11 cellular contexts compared by ENCODE assay signal in the genomic region with DNA sequence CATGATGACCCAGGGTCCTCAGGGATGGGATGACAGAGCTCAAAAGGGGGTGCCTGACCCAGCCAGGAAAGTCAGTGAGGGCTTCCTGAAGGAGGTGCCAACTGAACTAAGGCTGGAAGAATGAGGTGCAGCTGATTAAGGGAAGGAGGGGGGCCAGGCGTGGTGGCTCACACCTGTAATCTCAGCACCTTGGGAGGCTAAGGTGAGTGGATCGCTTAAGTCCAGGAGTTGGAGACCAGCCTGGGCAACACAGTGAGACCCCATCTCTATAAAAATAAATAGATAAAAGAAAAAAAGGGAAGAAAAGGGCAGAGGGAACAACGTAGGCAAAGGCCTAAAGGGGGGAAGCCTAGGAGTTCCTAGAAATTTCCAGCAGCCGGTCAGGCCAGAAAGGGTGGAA. TPM values are rescaled to one million over a fixed set of nuclear protein-coding genes. Genes with fewer than 3 reads are reported as not detected.
DNase-seq lines count a peak whose midpoint lies in the region; ATAC-seq and TF ChIP-seq lines count a peak whose summit lies in the region.
"Had no signal": no experiment of that assay in that cellular context is flagged by ENCODE, and none has a peak within 500 bp of the region (broad histone marks: within the 10 kb centered on the region; RNA-seq: fewer than 3 reads in every experiment).

No MANE protein-coding gene starts in this region.

- H3K27ac Mint-ChIP-seq in CD14-positive monocyte (peak overlapping the region; percentile 59 to 95 (median 93)), osteocyte (ENCODE audit: unreplicated experiment) (peak overlapping the region; percentile 92)
- no peak overlapping the region for H3K27ac Mint-ChIP-seq in activated CD8-positive, alpha-beta memory T cell treated with anti-CD3 and anti-CD28 coated beads, Interleukin-2, amount 10 ng/mL, durations not matched to agents 7 days and 5 days

- no peak for TF ChIP-seq CTCF in CD14-positive monocyte (IDR thresholded peaks at IDR 0.05)
- no peak for TF ChIP-seq CTCF in PC-3 (conservative IDR thresholded peaks at IDR 0.05; ENCODE audit: low read depth, low read length)
- no peak for TF ChIP-seq CTCF in epithelial cell of esophagus (IDR thresholded peaks at IDR 0.05; ENCODE audit: insufficient read depth, low read depth, low read length, missing control alignments)
- TF ChIP-seq CTCF in osteocyte (IDR thresholded peaks at IDR 0.05), result no peak
- no peak for TF ChIP-seq CTCF in foreskin keratinocyte (conservative IDR thresholded peaks at IDR 0.05)

- BruUV-seq in PC-3 (replicated peaks; lab: Mats Ljungman, UMichigan), result no TSS peak

- H3K9me2 ChIP-seq in PC-3 (replicated peaks; ENCODE audit: low read length), result no peaks in the 10 kb centered on the region

- CTCF ChIA-PET in PC-3 (lab: Charles Lee), result no interaction called here
- CTCF ChIA-PET in activated CD8-positive, alpha-beta memory T cell treated with anti-CD3 and anti-CD28 coated beads, Interleukin-2, amount 10 ng/mL, durations not matched to agents 7 days and 5 days (lab: Charles Lee), result interaction anchor here (1.8 kb wide), 1 partner anchor 11 kb away, joined by 8 read pairs; no protein-coding TSS in a partner anchor

- DNase-seq in CD14-positive monocyte (ENCODE audit: low spot score), result no peak
- no peak for DNase-seq in PC-3
- no peak for DNase-seq in epithelial cell of esophagus (ENCODE audit: low read depth)
- DNase-seq in osteocyte (ENCODE audit: extremely low spot score, unreplicated experiment), result no peak
- DNase-seq in foreskin keratinocyte, result no peak
- no peak for DNase-seq in activated CD8-positive, alpha-beta memory T cell treated with anti-CD3 and anti-CD28 coated beads, Interleukin-2, amount 10 ng/mL, durations not matched to agents 7 days and 5 days
- no peak for DNase-seq in NCI-H526 treated with DMSO at 0.1 percent for 48 hours (lab: John Stamatoyannopoulos, UW)

- H3F3A ChIP-seq in PC-3 (ENCODE audit: low read length, unreplicated experiment), result no peaks in the 10 kb centered on the region

- H2AFZ ChIP-seq in PC-3 (ENCODE audit: low read length), result no peak overlapping the region

- H3K4me1 Mint-ChIP-seq in CD14-positive monocyte (peaks cover 18% of the 10 kb centered on the region), osteocyte (ENCODE audit: unreplicated experiment) (peaks cover 13% of the 10 kb centered on the region)
- H3K4me1 Mint-ChIP-seq in activated CD8-positive, alpha-beta memory T cell treated with anti-CD3 and anti-CD28 coated beads, Interleukin-2, amount 10 ng/mL, durations not matched to agents 7 days and 5 days, result peaks cover 7% of the 10 kb centered on the region

- peak overlapping the region; percentile 52; the same call in 1 of the 2 replicates for H3K9ac ChIP-seq in PC-3 (ENCODE audit: low read length)

- no peaks in the 10 kb centered on the region for H3K27me3 ChIP-seq in PC-3 (ENCODE audit: low read length)
- H3K27me3 ChIP-seq in foreskin keratinocyte, result no peaks in the 10 kb centered on the region

- POLR2A ChIA-PET in PC-3 (lab: Charles Lee; ENCODE audit: unreplicated experiment), result no interaction called here

- intact Hi-C loops in CD14-positive monocyte (cut with micrococcal nuclease) (no loop called here), PC-3 (cut with micrococcal nuclease) (no loop called here)

- ATAC-seq in PC-3, result no peak
- no peak for ATAC-seq in HG02885 (IDR thresholded peaks at IDR 0.05; ENCODE audit: poor library complexity, unreplicated experiment)
- no peak for ATAC-seq in foreskin keratinocyte
- no peak for ATAC-seq in activated CD8-positive, alpha-beta memory T cell treated with anti-CD3 and anti-CD28 coated beads, Interleukin-2, amount 10 ng/mL, durations not matched to agents 7 days and 5 days

- H3K36me3 Mint-ChIP-seq in CD14-positive monocyte, result peaks cover 14 to 27% of the 10 kb centered on the region in 2 donors
- no peaks in the 10 kb centered on the region for H3K36me3 Mint-ChIP-seq in osteocyte (ENCODE audit: unreplicated experiment)
- H3K36me3 Mint-ChIP-seq in activated CD8-positive, alpha-beta memory T cell treated with anti-CD3 and anti-CD28 coated beads, Interleukin-2, amount 10 ng/mL, durations not matched to agents 7 days and 5 days, result no peaks in the 10 kb centered on the region

- H3K27me3 Mint-ChIP-seq in CD14-positive monocyte (ENCODE audit: low read depth in 3 of 3), result peaks cover 0 to 17% (median 4%) of the 10 kb centered on the region in 3 donors
- H3K27me3 Mint-ChIP-seq in osteocyte (ENCODE audit: unreplicated experiment), result no peaks in the 10 kb centered on the region
- no peaks in the 10 kb centered on the region for H3K27me3 Mint-ChIP-seq in activated CD8-positive, alpha-beta memory T cell treated with anti-CD3 and anti-CD28 coated beads, Interleukin-2, amount 10 ng/mL, durations not matched to agents 7 days and 5 days

- H3K4me1 ChIP-seq in PC-3 (ENCODE audit: insufficient read depth, low read length) (peaks cover 29% of the 10 kb centered on the region), foreskin keratinocyte (peaks cover 4% of the 10 kb centered on the region)

- H3K27ac ChIP-seq in PC-3 (ENCODE audit: low read length) (no peak overlapping the region), foreskin keratinocyte (no peak overlapping the region)

- H3K9me3 Mint-ChIP-seq in CD14-positive monocyte (no peaks in the 10 kb centered on the region), osteocyte (ENCODE audit: unreplicated experiment) (no peaks in the 10 kb centered on the region)
- H3K9me3 Mint-ChIP-seq in activated CD8-positive, alpha-beta memory T cell treated with anti-CD3 and anti-CD28 coated beads, Interleukin-2, amount 10 ng/mL, durations not matched to agents 7 days and 5 days (ENCODE audit: low read depth), result no peaks in the 10 kb centered on the region

- peak overlapping the region; percentile 81; the same call in 1 of the 2 replicates for H3K4me2 ChIP-seq in PC-3 (ENCODE audit: low read length)

- H3K9me3 ChIP-seq in PC-3 (ENCODE audit: low read length), result no peaks in the 10 kb centered on the region

- H3K4me3 ChIP-seq in PC-3 (ENCODE audit: low read length) (no peak overlapping the region), epithelial cell of esophagus (ENCODE audit: low read length) (peak overlapping the region; percentile 43)

- H3K4me3 Mint-ChIP-seq in CD14-positive monocyte (peak overlapping the region; percentile 50 to 89), osteocyte (ENCODE audit: unreplicated experiment) (no peak overlapping the region)
- no peak overlapping the region for H3K4me3 Mint-ChIP-seq in activated CD8-positive, alpha-beta memory T cell treated with anti-CD3 and anti-CD28 coated beads, Interleukin-2, amount 10 ng/mL, durations not matched to agents 7 days and 5 days

- H3K36me3 ChIP-seq in PC-3 (ENCODE audit: low read depth, low read length), result no peaks in the 10 kb centered on the region

- H4K20me1 ChIP-seq in PC-3 (ENCODE audit: low read length), result no peaks in the 10 kb centered on the region

- no peaks in the 10 kb centered on the region for H3K79me2 ChIP-seq in PC-3 (ENCODE audit: low read length)

RNA-seq across cellular contexts. Expression of gene LYPD3, which starts 9.1 kb away (rescaled TPM):
- polyA plus RNA-seq in CD14-positive monocyte (under 1 TPM; 0.24 to 0.48 TPM), foreskin keratinocyte (31.8 and 43.1 TPM in 2 replicates)
- total RNA-seq in PC-3 (2014; rRNA removed) (16.4 and 16.8 TPM in 2 replicates), osteocyte (0.27 TPM in 1 of 2 replicates, not detected in the other), foreskin keratinocyte (16.3 and 18.0 TPM in 2 replicates)
- total RNA-seq in activated CD8-positive, alpha-beta memory T cell treated with anti-CD3 and anti-CD28 coated beads, Interleukin-2, amount 10 ng/mL, durations not matched to agents 7 days and 5 days, result under 1 TPM; 0.23 to 0.33 TPM
- total RNA-seq: OCI-LY7 had no signal

RNA-seq across cellular contexts. Expression of gene PHLDB3, which starts 30.1 kb away (rescaled TPM):
- polyA plus RNA-seq in CD14-positive monocyte, result 1 to 10 TPM; 1.4 to 1.7 TPM
- total RNA-seq in PC-3 (2014; rRNA removed), result 29.0 and 36.0 TPM in 2 replicates
- 6.7 and 8.5 TPM in 2 replicates for total RNA-seq in osteocyte
- total RNA-seq in foreskin keratinocyte, result 14.8 and 15.4 TPM in 2 replicates
- 9.8 and 11.2 TPM in 2 replicates for polyA plus RNA-seq in foreskin keratinocyte
- total RNA-seq in activated CD8-positive, alpha-beta memory T cell treated with anti-CD3 and anti-CD28 coated beads, Interleukin-2, amount 10 ng/mL, durations not matched to agents 7 days and 5 days, result 10 to 100 TPM; 11.0 to 11.2 TPM

RNA-seq across cellular contexts. Expression of gene ETHE1, which starts 52.5 kb away (rescaled TPM):
- polyA plus RNA-seq in CD14-positive monocyte (100 to 1,000 TPM; 111 to 135 TPM), foreskin keratinocyte (239 and 287 TPM in 2 replicates)
- total RNA-seq in PC-3 (2014; rRNA removed) (34.2 and 44.9 TPM in 2 replicates), osteocyte (41.8 and 42.3 TPM in 2 replicates), foreskin keratinocyte (151 and 168 TPM in 2 replicates)
- total RNA-seq in activated CD8-positive, alpha-beta memory T cell treated with anti-CD3 and anti-CD28 coated beads, Interleukin-2, amount 10 ng/mL, durations not matched to agents 7 days and 5 days, result 10 to 100 TPM; 52.6 to 55.8 TPM

RNA-seq across cellular contexts. Expression of gene ZNF575, which starts 58.5 kb away (rescaled TPM):
- under 1 TPM; 0.25 to 0.79 TPM for polyA plus RNA-seq in CD14-positive monocyte
- total RNA-seq in PC-3 (2014; rRNA removed), result 0.98 TPM in 1 of 2 replicates, not detected in the other
- 6.5 and 6.9 TPM in 2 replicates for total RNA-seq in osteocyte
- total RNA-seq in foreskin keratinocyte, result 0.37 and 0.42 TPM in 2 replicates
- 0.67 and 0.91 TPM in 2 replicates for polyA plus RNA-seq in foreskin keratinocyte
- total RNA-seq in activated CD8-positive, alpha-beta memory T cell treated with anti-CD3 and anti-CD28 coated beads, Interleukin-2, amount 10 ng/mL, durations not matched to agents 7 days and 5 days, result 1 to 10 TPM; 2.9 to 3.7 TPM

RNA-seq across cellular contexts. Expression of gene TEX101, which starts 59.8 kb away (rescaled TPM):
- polyA plus RNA-seq in CD14-positive monocyte (under 1 TPM in 1 of 2 donors, not detected in 1; 0.16 TPM), foreskin keratinocyte (not detected in 2 replicates)
- total RNA-seq in PC-3 (2014; rRNA removed) (not detected in 2 replicates), osteocyte (not detected in 2 replicates), foreskin keratinocyte (not detected in 2 replicates)
- total RNA-seq in activated CD8-positive, alpha-beta memory T cell treated with anti-CD3 and anti-CD28 coated beads, Interleukin-2, amount 10 ng/mL, durations not matched to agents 7 days and 5 days, result not detected
- total RNA-seq: aorta, OCI-LY7, posterior vena cava had no signal
- polyA plus RNA-seq: aorta had no signal

Comparison
In these comparisons a context has a peak if more than half of its experiments do, and no peak if none do; other contexts are left out.
1. H3K4me3 Mint-ChIP-seq: peak in CD14-positive monocyte (2 of 2); none in osteocyte (single experiment) and activated CD8-positive, alpha-beta memory T cell treated with anti-CD3 and anti-CD28 coated beads, Interleukin-2, amount 10 ng/mL, durations not matched to agents 7 days and 5 days (single experiment).
2. RNA of gene LYPD3, which starts 9.1 kb away (total RNA-seq): 16.4 to 16.8 TPM in PC-3 and 16.3 to 18.0 TPM in foreskin keratinocyte; 0.23 to 0.33 TPM in activated CD8-positive, alpha-beta memory T cell treated with anti-CD3 and anti-CD28 coated beads, Interleukin-2, amount 10 ng/mL, durations not matched to agents 7 days and 5 days and 0.27 TPM in osteocyte; every median in the first group is over 10 times any median in the second.